Comparison of ENCODE assay signal across 8 cellular contexts in genomic region chr1:156571959-156572662, GRCh38. TPM values are rescaled to one million over a fixed set of nuclear protein-coding genes. Genes with fewer than 3 reads are reported as not detected.
DNase-seq lines count a peak whose midpoint lies in the region; ATAC-seq and TF ChIP-seq lines count a peak whose summit lies in the region.

A gene with protein sequence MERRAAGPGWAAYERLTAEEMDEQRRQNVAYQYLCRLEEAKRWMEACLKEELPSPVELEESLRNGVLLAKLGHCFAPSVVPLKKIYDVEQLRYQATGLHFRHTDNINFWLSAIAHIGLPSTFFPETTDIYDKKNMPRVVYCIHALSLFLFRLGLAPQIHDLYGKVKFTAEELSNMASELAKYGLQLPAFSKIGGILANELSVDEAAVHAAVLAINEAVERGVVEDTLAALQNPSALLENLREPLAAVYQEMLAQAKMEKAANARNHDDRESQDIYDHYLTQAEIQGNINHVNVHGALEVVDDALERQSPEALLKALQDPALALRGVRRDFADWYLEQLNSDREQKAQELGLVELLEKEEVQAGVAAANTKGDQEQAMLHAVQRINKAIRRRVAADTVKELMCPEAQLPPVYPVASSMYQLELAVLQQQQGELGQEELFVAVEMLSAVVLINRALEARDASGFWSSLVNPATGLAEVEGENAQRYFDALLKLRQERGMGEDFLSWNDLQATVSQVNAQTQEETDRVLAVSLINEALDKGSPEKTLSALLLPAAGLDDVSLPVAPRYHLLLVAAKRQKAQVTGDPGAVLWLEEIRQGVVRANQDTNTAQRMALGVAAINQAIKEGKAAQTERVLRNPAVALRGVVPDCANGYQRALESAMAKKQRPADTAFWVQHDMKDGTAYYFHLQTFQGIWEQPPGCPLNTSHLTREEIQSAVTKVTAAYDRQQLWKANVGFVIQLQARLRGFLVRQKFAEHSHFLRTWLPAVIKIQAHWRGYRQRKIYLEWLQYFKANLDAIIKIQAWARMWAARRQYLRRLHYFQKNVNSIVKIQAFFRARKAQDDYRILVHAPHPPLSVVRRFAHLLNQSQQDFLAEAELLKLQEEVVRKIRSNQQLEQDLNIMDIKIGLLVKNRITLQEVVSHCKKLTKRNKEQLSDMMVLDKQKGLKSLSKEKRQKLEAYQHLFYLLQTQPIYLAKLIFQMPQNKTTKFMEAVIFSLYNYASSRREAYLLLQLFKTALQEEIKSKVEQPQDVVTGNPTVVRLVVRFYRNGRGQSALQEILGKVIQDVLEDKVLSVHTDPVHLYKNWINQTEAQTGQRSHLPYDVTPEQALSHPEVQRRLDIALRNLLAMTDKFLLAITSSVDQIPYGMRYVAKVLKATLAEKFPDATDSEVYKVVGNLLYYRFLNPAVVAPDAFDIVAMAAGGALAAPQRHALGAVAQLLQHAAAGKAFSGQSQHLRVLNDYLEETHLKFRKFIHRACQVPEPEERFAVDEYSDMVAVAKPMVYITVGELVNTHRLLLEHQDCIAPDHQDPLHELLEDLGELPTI (N-terminal part only) (minus strand): TSS chr1:156572565. CDS start chr1:156572529, 36 bp downstream.

- H3K4me3 ChIP-seq in lung: peak within 1 kb of the TSS; percentile 4

- POLR2A ChIA-PET in activated CD8-positive, alpha-beta T cell treated with anti-CD3 and anti-CD28 coated beads for 36 hours (lab: Charles Lee): interaction anchor here (1.0 to 3.8 kb wide), 4 partner anchors 10 to 147 kb away, joined by 3 to 18 read pairs (median 3); no protein-coding TSS in a partner anchor

- H3K27me3 ChIP-seq in lung (ENCODE audit: control insufficient read depth, insufficient read depth): no peaks in the 10 kb centered on the region

- ATAC-seq in GM18909 (IDR thresholded peaks at IDR 0.05; ENCODE audit: poor library complexity, unreplicated experiment): peak; percentile 81
- peak; percentile 96 for ATAC-seq in activated CD8-positive, alpha-beta T cell treated with anti-CD3 and anti-CD28 coated beads for 36 hours
- peak; percentile 95 for ATAC-seq in lung (ENCODE audit: insufficient read depth, low FRiP score)

- H3K36me3 ChIP-seq in lung (ENCODE audit: control insufficient read depth in 2 of 2, insufficient read depth in 2 of 2, low read length in 2 of 2): no peaks in the 10 kb centered on the region

- peaks cover 0 to 6% of the 10 kb centered on the region in 2 donors for H3K4me1 ChIP-seq in lung (ENCODE audit: control insufficient read depth in 2 of 2, insufficient read depth in 2 of 2, low read length in 2 of 2)

- 1 to 2% methylated on average over 38 of the region's 38 CpGs for WGBS in lung, 2 donors

- H3K4me1 Mint-ChIP-seq in activated CD8-positive, alpha-beta T cell treated with anti-CD3 and anti-CD28 coated beads for 36 hours (ENCODE audit: low read depth): peaks cover 16% of the 10 kb centered on the region

- peak within 1 kb of the TSS; percentile 95 for H3K4me3 Mint-ChIP-seq in activated CD8-positive, alpha-beta T cell treated with anti-CD3 and anti-CD28 coated beads for 36 hours

- TF ChIP-seq CTCF in activated CD8-positive, alpha-beta T cell treated with anti-CD3 and anti-CD28 coated beads for 36 hours (IDR thresholded peaks at IDR 0.05): no peak
- no peak for TF ChIP-seq CTCF in lung (IDR thresholded peaks at IDR 0.05; ENCODE audit: control extremely low read depth, extremely low read depth)

- H3K27me3 Mint-ChIP-seq in activated CD8-positive, alpha-beta T cell treated with anti-CD3 and anti-CD28 coated beads for 36 hours: peaks cover 22% of the 10 kb centered on the region

- H3K27ac Mint-ChIP-seq in activated CD8-positive, alpha-beta T cell treated with anti-CD3 and anti-CD28 coated beads for 36 hours: peak within 1 kb of the TSS; percentile 81

- peaks cover 2% of the 10 kb centered on the region for H3K36me3 Mint-ChIP-seq in activated CD8-positive, alpha-beta T cell treated with anti-CD3 and anti-CD28 coated beads for 36 hours (ENCODE audit: low read depth)

- peak; percentile 95 for DNase-seq in 8988T
- DNase-seq in HK-2 (ENCODE audit: unreplicated experiment): peak; percentile 85
- peak; percentile 53 for DNase-seq in NCI-H82 treated with DMSO at 0.1 percent for 48 hours (lab: John Stamatoyannopoulos, UW; ENCODE audit: unreplicated experiment)
- DNase-seq in activated CD8-positive, alpha-beta T cell treated with anti-CD3 and anti-CD28 coated beads for 36 hours: peak; percentile 83
- peak; percentile 66 for DNase-seq in effector CD4-positive, alpha-beta T cell
- DNase-seq in lung (ENCODE audit: low spot score): peak; percentile 89
- peak; percentile 58 to 59 for DNase-seq in stimulated activated CD4-positive, alpha-beta T cell treated with anti-CD3 and anti-CD28 coated beads, Interleukin-4, amount 100 ng/mL, for 4 hours

- H3K27ac ChIP-seq in lung (ENCODE audit: low read depth in 1 of 2, low read length in 1 of 2): no peak within 1 kb of the TSS

- H3K9me3 Mint-ChIP-seq in activated CD8-positive, alpha-beta T cell treated with anti-CD3 and anti-CD28 coated beads for 36 hours: no peaks in the 10 kb centered on the region

- intact Hi-C loops in activated CD8-positive, alpha-beta T cell treated with anti-CD3 and anti-CD28 coated beads for 36 hours (cut with micrococcal nuclease): no loop called here

- CTCF ChIA-PET in activated CD8-positive, alpha-beta T cell treated with anti-CD3 and anti-CD28 coated beads for 36 hours (lab: Charles Lee): interaction anchor here (0.7 to 2.6 kb wide), 10 partner anchors 10 to 186 kb away, joined by 3 to 12 read pairs (median 6); no protein-coding TSS in a partner anchor

- H3K9me3 ChIP-seq in lung (ENCODE audit: control insufficient read depth in 2 of 2, insufficient read depth in 1 of 2, low read length in 1 of 2): no peaks in the 10 kb centered on the region

RNA-seq across cellular contexts. Expression of the gene that starts here (rescaled TPM):
- 10 to 100 TPM; 14.4 to 14.9 TPM for total RNA-seq in activated CD8-positive, alpha-beta T cell treated with anti-CD3 and anti-CD28 coated beads for 36 hours
- total RNA-seq in lung: 1 to 10 TPM; 1.0 to 3.4 TPM
- 1 to 10 TPM in 1 of 2 donors, under 1 TPM in 1; 0.42 to 1.3 TPM for polyA plus RNA-seq in lung
